Comparison of ENCODE assay signal across 1 cellular context in the genomic region with DNA sequence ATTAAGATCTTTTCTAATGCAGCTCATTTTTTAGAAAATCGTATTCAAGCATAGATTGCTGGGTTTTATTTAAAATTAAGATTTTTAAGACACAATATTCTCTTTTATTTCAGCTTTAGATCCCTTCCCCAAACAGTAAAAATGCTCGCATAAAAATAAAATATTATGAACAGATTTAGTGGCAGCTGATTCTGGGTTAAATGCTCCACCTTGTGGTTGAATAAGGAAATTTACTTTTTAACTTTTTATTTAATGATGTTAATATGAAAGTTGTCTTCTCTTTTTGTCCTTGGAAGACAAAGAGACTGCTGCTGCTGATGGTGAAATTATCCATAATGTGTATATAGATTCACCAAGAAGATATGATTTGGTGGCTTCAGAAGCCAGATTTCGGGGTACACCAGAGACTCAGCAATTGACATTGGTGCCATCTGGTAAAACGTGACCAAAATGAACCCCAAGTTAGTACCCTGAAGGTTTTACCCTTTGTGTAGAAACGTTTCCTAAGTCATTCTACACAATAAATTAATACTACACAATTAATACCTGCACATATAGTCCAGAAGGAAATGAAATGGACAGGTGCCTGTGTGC.
TF ChIP-seq lines count a peak whose summit lies in the region.

No MANE protein-coding gene starts in this region.

TF ChIP-seq in GM23338, 12 proteins besides CTCF, POLR2A, EP300 and RAD21 (continued from another document):
- TF ChIP-seq, protein P1, sequence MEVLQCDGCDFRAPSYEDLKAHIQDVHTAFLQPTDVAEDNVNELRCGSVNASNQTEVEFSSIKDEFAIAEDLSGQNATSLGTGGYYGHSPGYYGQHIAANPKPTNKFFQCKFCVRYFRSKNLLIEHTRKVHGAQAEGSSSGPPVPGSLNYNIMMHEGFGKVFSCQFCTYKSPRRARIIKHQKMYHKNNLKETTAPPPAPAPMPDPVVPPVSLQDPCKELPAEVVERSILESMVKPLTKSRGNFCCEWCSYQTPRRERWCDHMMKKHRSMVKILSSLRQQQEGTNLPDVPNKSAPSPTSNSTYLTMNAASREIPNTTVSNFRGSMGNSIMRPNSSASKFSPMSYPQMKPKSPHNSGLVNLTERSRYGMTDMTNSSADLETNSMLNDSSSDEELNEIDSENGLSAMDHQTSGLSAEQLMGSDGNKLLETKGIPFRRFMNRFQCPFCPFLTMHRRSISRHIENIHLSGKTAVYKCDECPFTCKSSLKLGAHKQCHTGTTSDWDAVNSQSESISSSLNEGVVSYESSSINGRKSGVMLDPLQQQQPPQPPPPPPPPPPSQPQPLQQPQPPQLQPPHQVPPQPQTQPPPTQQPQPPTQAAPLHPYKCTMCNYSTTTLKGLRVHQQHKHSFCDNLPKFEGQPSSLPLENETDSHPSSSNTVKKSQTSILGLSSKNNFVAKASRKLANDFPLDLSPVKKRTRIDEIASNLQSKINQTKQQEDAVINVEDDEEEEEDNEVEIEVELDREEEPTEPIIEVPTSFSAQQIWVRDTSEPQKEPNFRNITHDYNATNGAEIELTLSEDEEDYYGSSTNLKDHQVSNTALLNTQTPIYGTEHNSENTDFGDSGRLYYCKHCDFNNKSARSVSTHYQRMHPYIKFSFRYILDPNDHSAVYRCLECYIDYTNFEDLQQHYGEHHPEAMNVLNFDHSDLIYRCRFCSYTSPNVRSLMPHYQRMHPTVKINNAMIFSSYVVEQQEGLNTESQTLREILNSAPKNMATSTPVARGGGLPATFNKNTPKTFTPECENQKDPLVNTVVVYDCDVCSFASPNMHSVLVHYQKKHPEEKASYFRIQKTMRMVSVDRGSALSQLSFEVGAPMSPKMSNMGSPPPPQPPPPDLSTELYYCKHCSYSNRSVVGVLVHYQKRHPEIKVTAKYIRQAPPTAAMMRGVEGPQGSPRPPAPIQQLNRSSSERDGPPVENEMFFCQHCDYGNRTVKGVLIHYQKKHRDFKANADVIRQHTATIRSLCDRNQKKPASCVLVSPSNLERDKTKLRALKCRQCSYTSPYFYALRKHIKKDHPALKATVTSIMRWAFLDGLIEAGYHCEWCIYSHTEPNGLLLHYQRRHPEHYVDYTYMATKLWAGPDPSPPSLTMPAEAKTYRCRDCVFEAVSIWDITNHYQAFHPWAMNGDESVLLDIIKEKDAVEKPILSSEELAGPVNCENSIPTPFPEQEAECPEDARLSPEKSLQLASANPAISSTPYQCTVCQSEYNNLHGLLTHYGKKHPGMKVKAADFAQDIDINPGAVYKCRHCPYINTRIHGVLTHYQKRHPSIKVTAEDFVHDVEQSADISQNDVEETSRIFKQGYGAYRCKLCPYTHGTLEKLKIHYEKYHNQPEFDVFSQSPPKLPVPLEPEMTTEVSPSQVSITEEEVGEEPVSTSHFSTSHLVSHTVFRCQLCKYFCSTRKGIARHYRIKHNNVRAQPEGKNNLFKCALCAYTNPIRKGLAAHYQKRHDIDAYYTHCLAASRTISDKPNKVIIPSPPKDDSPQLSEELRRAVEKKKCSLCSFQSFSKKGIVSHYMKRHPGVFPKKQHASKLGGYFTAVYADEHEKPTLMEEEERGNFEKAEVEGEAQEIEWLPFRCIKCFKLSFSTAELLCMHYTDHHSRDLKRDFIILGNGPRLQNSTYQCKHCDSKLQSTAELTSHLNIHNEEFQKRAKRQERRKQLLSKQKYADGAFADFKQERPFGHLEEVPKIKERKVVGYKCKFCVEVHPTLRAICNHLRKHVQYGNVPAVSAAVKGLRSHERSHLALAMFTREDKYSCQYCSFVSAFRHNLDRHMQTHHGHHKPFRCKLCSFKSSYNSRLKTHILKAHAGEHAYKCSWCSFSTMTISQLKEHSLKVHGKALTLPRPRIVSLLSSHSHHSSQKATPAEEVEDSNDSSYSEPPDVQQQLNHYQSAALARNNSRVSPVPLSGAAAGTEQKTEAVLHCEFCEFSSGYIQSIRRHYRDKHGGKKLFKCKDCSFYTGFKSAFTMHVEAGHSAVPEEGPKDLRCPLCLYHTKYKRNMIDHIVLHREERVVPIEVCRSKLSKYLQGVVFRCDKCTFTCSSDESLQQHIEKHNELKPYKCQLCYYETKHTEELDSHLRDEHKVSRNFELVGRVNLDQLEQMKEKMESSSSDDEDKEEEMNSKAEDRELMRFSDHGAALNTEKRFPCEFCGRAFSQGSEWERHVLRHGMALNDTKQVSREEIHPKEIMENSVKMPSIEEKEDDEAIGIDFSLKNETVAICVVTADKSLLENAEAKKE (CRISPR knock-in tag; IDR thresholded peaks at IDR 0.05): no peak
- TF ChIP-seq, protein P2, sequence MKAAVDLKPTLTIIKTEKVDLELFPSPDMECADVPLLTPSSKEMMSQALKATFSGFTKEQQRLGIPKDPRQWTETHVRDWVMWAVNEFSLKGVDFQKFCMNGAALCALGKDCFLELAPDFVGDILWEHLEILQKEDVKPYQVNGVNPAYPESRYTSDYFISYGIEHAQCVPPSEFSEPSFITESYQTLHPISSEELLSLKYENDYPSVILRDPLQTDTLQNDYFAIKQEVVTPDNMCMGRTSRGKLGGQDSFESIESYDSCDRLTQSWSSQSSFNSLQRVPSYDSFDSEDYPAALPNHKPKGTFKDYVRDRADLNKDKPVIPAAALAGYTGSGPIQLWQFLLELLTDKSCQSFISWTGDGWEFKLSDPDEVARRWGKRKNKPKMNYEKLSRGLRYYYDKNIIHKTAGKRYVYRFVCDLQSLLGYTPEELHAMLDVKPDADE (IDR thresholded peaks at IDR 0.05): no peak
- TF ChIP-seq JUNB (IDR thresholded peaks at IDR 0.05; ENCODE audit: unreplicated experiment) (no peak), STAT1 (IDR thresholded peaks at IDR 0.05; ENCODE audit: unreplicated experiment) (no peak), EZH2 (IDR thresholded peaks at IDR 0.05; ENCODE audit: low read depth, unreplicated experiment) (no peak), ZNF331 (CRISPR knock-in tag; IDR thresholded peaks at IDR 0.05; ENCODE audit: low read depth) (no peak)
